ENCODE assay signal across 16 cellular contexts in the genomic region with DNA sequence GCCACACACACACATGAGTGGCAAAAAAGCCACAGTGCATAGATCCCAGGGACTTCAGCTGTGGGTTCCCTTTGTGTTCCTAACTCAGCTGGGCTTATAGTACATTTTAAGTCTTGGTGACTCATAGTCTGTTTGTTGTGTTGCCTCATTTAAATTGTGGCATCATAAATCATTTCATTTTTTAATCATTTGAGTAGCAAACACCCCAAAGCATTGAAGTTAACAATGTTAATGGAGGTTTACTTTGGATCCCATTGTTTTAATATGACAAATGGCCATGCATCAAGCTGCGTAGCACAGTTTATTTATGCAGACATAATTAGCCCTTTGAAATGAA. TPM values are rescaled to one million over a fixed set of nuclear protein-coding genes. Genes with fewer than 3 reads are reported as not detected.
DNase-seq lines count a peak whose midpoint lies in the region; ATAC-seq, FAIRE-seq and TF ChIP-seq lines count a peak whose summit lies in the region.
"Had no signal": no experiment of that assay in that cellular context is flagged by ENCODE, and none has a peak within 500 bp of the region (broad histone marks: within the 10 kb centered on the region; RNA-seq: fewer than 3 reads in every experiment).

No MANE protein-coding gene starts in this region.

- no peaks in the 10 kb centered on the region for H3K36me3 ChIP-seq in bronchial epithelial cell (ENCODE audit: control insufficient read depth, insufficient read depth, low read length)
- H3K36me3 ChIP-seq: MG63, right lobe of liver had no signal

- H3K9me3 Mint-ChIP-seq in osteocyte (ENCODE audit: unreplicated experiment) (peaks cover 4% of the 10 kb centered on the region), chondrocyte (ENCODE audit: low read depth) (no peaks in the 10 kb centered on the region)
- no peaks in the 10 kb centered on the region for H3K9me3 Mint-ChIP-seq in stimulated activated naive B cell treated with anti-CD40 and anti-IgM and Interleukin-4, amounts not matched to agents 10 μg/mL and 1 μg/mL and 100 μg/mL, for 72 hours
- H3K9me3 Mint-ChIP-seq: activated CD4-positive, alpha-beta memory T cell treated with anti-CD3 and anti-CD28 coated beads for 36 hours; stimulated activated naive CD8-positive, alpha-beta T cell treated with anti-CD3 and anti-CD28 coated beads, Interleukin-15, Interleukin-2, amounts not matched to agents 100 ng/mL and 50 ng/mL, for 24 hours had no signal

- no peaks in the 10 kb centered on the region for H3K27me3 ChIP-seq in bronchial epithelial cell (ENCODE audit: control insufficient read depth, insufficient read depth, low read length)
- H3K27me3 ChIP-seq: hepatocyte, MG63, right lobe of liver had no signal

- H3K27me3 Mint-ChIP-seq in osteocyte (ENCODE audit: unreplicated experiment) = peaks cover 15% of the 10 kb centered on the region
- H3K27me3 Mint-ChIP-seq in stimulated activated naive B cell treated with anti-CD40 and anti-IgM and Interleukin-4, amounts not matched to agents 10 μg/mL and 1 μg/mL and 100 μg/mL, for 72 hours = peaks cover 38 to 42% of the 10 kb centered on the region in 2 donors
- no peaks in the 10 kb centered on the region for H3K27me3 Mint-ChIP-seq in chondrocyte (ENCODE audit: low read depth)

- H3K4me1 Mint-ChIP-seq in osteocyte (ENCODE audit: unreplicated experiment) (peaks cover 10% of the 10 kb centered on the region), chondrocyte (ENCODE audit: low read depth) (peaks cover 25% of the 10 kb centered on the region)
- H3K4me1 Mint-ChIP-seq in stimulated activated naive B cell treated with anti-CD40 and anti-IgM and Interleukin-4, amounts not matched to agents 10 μg/mL and 1 μg/mL and 100 μg/mL, for 72 hours = no peaks in the 10 kb centered on the region
- H3K4me1 Mint-ChIP-seq: naive thymus-derived CD4-positive, alpha-beta T cell had no signal

- H3K36me3 Mint-ChIP-seq in osteocyte (ENCODE audit: unreplicated experiment) (no peaks in the 10 kb centered on the region), chondrocyte (ENCODE audit: low read depth) (peaks cover 2% of the 10 kb centered on the region)
- no peaks in the 10 kb centered on the region for H3K36me3 Mint-ChIP-seq in stimulated activated naive B cell treated with anti-CD40 and anti-IgM and Interleukin-4, amounts not matched to agents 10 μg/mL and 1 μg/mL and 100 μg/mL, for 72 hours
- H3K36me3 Mint-ChIP-seq: activated CD4-positive, alpha-beta memory T cell treated with anti-CD3 and anti-CD28 coated beads for 36 hours; naive thymus-derived CD4-positive, alpha-beta T cell had no signal

- no peak overlapping the region for H3K4me3 Mint-ChIP-seq in osteocyte (ENCODE audit: unreplicated experiment)
- no peak overlapping the region for H3K4me3 Mint-ChIP-seq in stimulated activated naive B cell treated with anti-CD40 and anti-IgM and Interleukin-4, amounts not matched to agents 10 μg/mL and 1 μg/mL and 100 μg/mL, for 72 hours
- no peak overlapping the region for H3K4me3 Mint-ChIP-seq in chondrocyte (ENCODE audit: unreplicated experiment)
- H3K4me3 Mint-ChIP-seq: activated CD4-positive, alpha-beta memory T cell treated with anti-CD3 and anti-CD28 coated beads for 36 hours; naive thymus-derived CD4-positive, alpha-beta T cell; stimulated activated naive CD8-positive, alpha-beta T cell treated with anti-CD3 and anti-CD28 coated beads, Interleukin-15, Interleukin-2, amounts not matched to agents 100 ng/mL and 50 ng/mL, for 24 hours had no signal

- TF ChIP-seq CTCF in bronchial epithelial cell (IDR thresholded peaks at IDR 0.05; ENCODE audit: insufficient read depth, low read length, severe bottlenecking) (no peak), osteocyte (IDR thresholded peaks at IDR 0.05) (no peak), chondrocyte (IDR thresholded peaks at IDR 0.05) (no peak)

- H3K27ac Mint-ChIP-seq in osteocyte (ENCODE audit: unreplicated experiment) (no peak overlapping the region), chondrocyte (ENCODE audit: unreplicated experiment) (no peak overlapping the region)
- H3K27ac Mint-ChIP-seq in stimulated activated naive B cell treated with anti-CD40 and anti-IgM and Interleukin-4, amounts not matched to agents 10 μg/mL and 1 μg/mL and 100 μg/mL, for 72 hours = no peak overlapping the region
- H3K27ac Mint-ChIP-seq: activated CD4-positive, alpha-beta memory T cell treated with anti-CD3 and anti-CD28 coated beads for 36 hours; naive thymus-derived CD4-positive, alpha-beta T cell; stimulated activated naive CD8-positive, alpha-beta T cell treated with anti-CD3 and anti-CD28 coated beads, Interleukin-15, Interleukin-2, amounts not matched to agents 100 ng/mL and 50 ng/mL, for 24 hours had no signal

- H3K4me3 ChIP-seq in bronchial epithelial cell (ENCODE audit: low read depth, low read length) = no peak overlapping the region
- H3K4me3 ChIP-seq: hepatocyte, MG63, right lobe of liver had no signal

- ATAC-seq in stimulated activated naive B cell treated with anti-CD40 and anti-IgM and Interleukin-4, amounts not matched to agents 10 μg/mL and 1 μg/mL and 100 μg/mL, for 72 hours (replicated peaks) = no peak
- ATAC-seq: naive thymus-derived CD4-positive, alpha-beta T cell; right lobe of liver had no signal

- no peak for FAIRE-seq in bronchial epithelial cell (lab: Jason Lieb, UNC)

- DNase-seq in COR-L47 (lab: John Stamatoyannopoulos, UW) (peak; percentile 88), NCI-H1105 (lab: John Stamatoyannopoulos, UW) (peak; percentile 2), bronchial epithelial cell (ENCODE audit: low read depth) (peak; percentile 27), renal cortical epithelial cell (ENCODE audit: low read depth) (peak; percentile 44), osteocyte (ENCODE audit: extremely low spot score, unreplicated experiment) (no peak), chondrocyte (ENCODE audit: low spot score) (no peak)
- DNase-seq in activated CD4-positive, alpha-beta T cell treated with anti-CD3 and anti-CD28 coated beads for 48 hours = no peak
- no peak for DNase-seq in stimulated activated naive B cell treated with anti-CD40 and anti-IgM and Interleukin-4, amounts not matched to agents 10 μg/mL and 1 μg/mL and 100 μg/mL, for 72 hours
- DNase-seq: activated CD4-positive, alpha-beta memory T cell treated with anti-CD3 and anti-CD28 coated beads for 36 hours; activated effector memory CD4-positive, alpha-beta T cell treated with anti-CD3 and anti-CD28 coated beads, Interleukin-2, amount 50 U/mL, for 16 hours; MG63; naive thymus-derived CD4-positive, alpha-beta T cell; NCI-H510A treated with DMSO at 0.1 percent for 48 hours; right lobe of liver had no signal

RNA-seq across cellular contexts. Expression of gene PRDM6, which starts 36.1 kb away (rescaled TPM):
- total RNA-seq in bronchial epithelial cell (not detected in 2 replicates), renal cortical epithelial cell (under 0.01 and 1.2 TPM in 2 replicates), osteocyte (0.32 and 0.63 TPM in 2 replicates), chondrocyte (0.49 to 0.89 TPM (median 0.70 TPM) in 3 replicates)
- total RNA-seq: activated CD4-positive, alpha-beta memory T cell treated with anti-CD3 and anti-CD28 coated beads for 36 hours; naive thymus-derived CD4-positive, alpha-beta T cell had no signal

Comparison
In these comparisons a context has a peak if more than half of its experiments do, and no peak if none do; other contexts are left out.
1. DNase-seq: peak in COR-L47 (single experiment), NCI-H1105 (single experiment), bronchial epithelial cell (single experiment) and renal cortical epithelial cell (single experiment); none in osteocyte (single experiment), activated CD4-positive, alpha-beta T cell treated with anti-CD3 and anti-CD28 coated beads for 48 hours (single experiment), stimulated activated naive B cell treated with anti-CD40 and anti-IgM and Interleukin-4, amounts not matched to agents 10 μg/mL and 1 μg/mL and 100 μg/mL, for 72 hours (single experiment) and chondrocyte (single experiment).